8 cellular contexts compared by ENCODE assay signal in the genomic region with DNA sequence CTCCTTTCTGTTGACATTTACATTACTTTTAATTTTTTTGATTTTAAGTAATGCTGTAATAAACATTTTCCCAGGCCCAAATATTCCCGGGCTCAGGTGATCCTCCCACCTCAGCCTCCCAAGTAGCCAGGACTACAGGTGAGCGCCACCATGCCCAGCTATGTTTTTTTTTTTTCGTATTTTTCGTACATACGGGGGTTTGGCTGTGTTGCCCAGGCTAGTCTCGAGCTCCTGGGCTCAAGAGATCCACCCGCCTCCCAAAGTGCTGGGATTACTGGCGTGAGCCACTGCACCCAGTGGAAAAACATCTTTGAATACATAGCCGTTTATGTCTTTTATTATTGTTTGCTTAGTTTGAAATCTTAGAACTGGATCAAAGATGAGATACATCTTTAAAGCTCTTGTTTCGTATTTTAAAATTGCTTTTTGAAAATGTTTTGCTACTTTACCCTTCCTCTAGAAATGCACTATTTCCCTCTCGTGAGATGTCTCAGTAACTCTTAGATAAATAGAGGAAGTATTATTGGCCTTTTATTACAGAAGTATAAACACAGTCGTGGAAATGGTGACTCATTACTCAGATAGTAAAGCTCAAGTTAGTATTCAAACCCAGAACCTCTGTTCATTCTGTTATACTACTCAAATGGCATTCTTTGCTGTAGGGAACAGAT.
DNase-seq lines count a peak whose midpoint lies in the region; ATAC-seq and TF ChIP-seq lines count a peak whose summit lies in the region.

No MANE protein-coding gene starts in this region.

- peak overlapping the region; percentile 82 for H3K4me3 ChIP-seq in HAP-1
- H3K4me3 ChIP-seq in fibroblast of pulmonary artery (replicated peaks; ENCODE audit: low read depth, low read length), result peak overlapping the region; percentile 87
- H3K4me3 ChIP-seq in rectal smooth muscle tissue (ENCODE audit: low read length), result peak overlapping the region; percentile 66

- ATAC-seq in HG03354 (IDR thresholded peaks at IDR 0.05; ENCODE audit: poor library complexity, severe bottlenecking, unreplicated experiment), result no peak

- in situ Hi-C loops in HAP-1 (cut with MboI; ENCODE audit: low sequenced_read_pairs), result no loop called here

- H3K9ac ChIP-seq in rectal smooth muscle tissue (ENCODE audit: low read length), result no peak overlapping the region

- no peak for TF ChIP-seq CTCF in fibroblast of pulmonary artery (IDR thresholded peaks at IDR 0.05; ENCODE audit: low read length, missing control alignments)

- DNase-seq in AML-193 (lab: John Stamatoyannopoulos, UW) (peak; percentile 82 to 83), HAP-1 (ENCODE audit: low spot score in 2 of 2) (peak; percentile 16 to 25), SW480 (ENCODE audit: low spot score) (peak; percentile 27), fibroblast of pulmonary artery (ENCODE audit: low read depth) (peak; percentile 84), NCI-H1694 treated with DMSO at 0.1 percent for 48 hours (lab: John Stamatoyannopoulos, UW) (no peak), DMS114 treated with DMSO at 0.1 percent for 48 hours (lab: John Stamatoyannopoulos, UW; ENCODE audit: unreplicated experiment) (no peak)

- peaks cover 17% of the 10 kb centered on the region for H3K4me1 ChIP-seq in HAP-1
- peaks cover 12% of the 10 kb centered on the region for H3K4me1 ChIP-seq in rectal smooth muscle tissue (ENCODE audit: control insufficient read depth, insufficient read depth, low read length)

- peaks cover 5% of the 10 kb centered on the region; the same call in 1 of the 2 replicates for H3K36me3 ChIP-seq in HAP-1 (replicated peaks)
- H3K36me3 ChIP-seq in rectal smooth muscle tissue (ENCODE audit: control insufficient read depth, insufficient read depth, low read length), result no peaks in the 10 kb centered on the region

- H3K27ac ChIP-seq in rectal smooth muscle tissue (ENCODE audit: low read depth, low read length), result peak overlapping the region; percentile 40

- no peaks in the 10 kb centered on the region for H3K9me3 ChIP-seq in HAP-1

- H3K27me3 ChIP-seq in HAP-1 (ENCODE audit: low read depth) (no peaks in the 10 kb centered on the region), rectal smooth muscle tissue (ENCODE audit: control insufficient read depth, insufficient read depth, low read length) (no peaks in the 10 kb centered on the region)

Comparison
In these comparisons a context has a peak if more than half of its experiments do, and no peak if none do; other contexts are left out.
1. DNase-seq: peak in AML-193 (2 of 2), HAP-1 (2 of 2), SW480 (single experiment) and fibroblast of pulmonary artery (single experiment); none in NCI-H1694 treated with DMSO at 0.1 percent for 48 hours (single experiment) and DMS114 treated with DMSO at 0.1 percent for 48 hours (single experiment).
2. Peak in every context shown above with its lines, with median percentiles within 50 percentile points of each other: H3K4me3 ChIP-seq.